Comparison of ENCODE assay signal across 8 cellular contexts in the genomic region with DNA sequence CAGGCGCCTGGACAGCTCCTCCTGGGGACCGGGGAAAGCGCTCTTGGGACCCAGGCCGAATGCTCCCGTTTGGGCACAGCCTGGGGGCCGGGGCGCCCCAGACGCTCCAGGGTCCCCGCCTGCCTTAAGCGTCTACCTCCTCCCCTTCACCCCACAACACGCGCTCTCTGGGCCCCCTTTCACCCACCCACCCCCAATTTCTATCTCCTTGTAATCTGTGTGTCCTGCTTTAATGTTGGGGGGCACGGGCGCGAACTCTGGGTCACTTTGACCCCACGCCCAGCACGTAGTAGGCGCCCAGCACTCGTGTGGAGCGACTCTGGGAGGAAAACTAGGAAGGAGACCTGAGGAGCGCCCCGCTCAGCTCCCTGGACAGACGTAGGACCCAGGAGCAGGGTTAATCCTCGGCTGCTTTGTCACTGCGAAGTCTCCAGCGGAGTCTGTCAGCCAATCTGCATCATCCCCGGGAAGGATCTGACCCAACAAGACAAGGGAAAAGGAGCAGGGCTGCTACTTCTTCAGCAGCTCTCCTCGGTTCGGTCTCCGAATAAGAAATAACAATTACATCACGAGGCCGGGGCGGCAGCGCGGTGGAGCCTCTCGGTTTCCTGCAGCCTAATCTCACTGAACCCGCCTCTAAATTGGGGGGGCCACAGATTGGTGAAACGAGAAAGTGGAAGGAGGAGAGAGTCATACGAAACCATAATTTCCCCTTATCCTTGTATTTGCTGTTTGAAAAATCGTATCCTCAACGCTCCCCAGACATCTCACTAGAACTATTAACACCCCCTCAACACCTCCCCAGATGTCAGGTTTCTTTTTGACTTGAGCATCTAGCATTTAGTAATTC. TPM values are rescaled to one million over a fixed set of nuclear protein-coding genes. Genes with fewer than 3 reads are reported as not detected.
DNase-seq lines count a peak whose midpoint lies in the region; ATAC-seq and TF ChIP-seq lines count a peak whose summit lies in the region.

No MANE protein-coding gene starts in this region.

- CTCF ChIA-PET in OCI-LY7 (lab: Charles Lee; ENCODE audit: unreplicated experiment) = interaction anchor here (0.6 kb wide), 1 partner anchor 629 kb away, joined by 3 read pairs; no protein-coding TSS in a partner anchor

- no peaks in the 10 kb centered on the region for H3K9me3 ChIP-seq in OCI-LY7 (ENCODE audit: low read length)

- no peak for TF ChIP-seq CTCF in HFFc6 (IDR thresholded peaks at IDR 0.05)
- no peak for TF ChIP-seq CTCF in OCI-LY7 (conservative IDR thresholded peaks at IDR 0.05; ENCODE audit: low read length)

- no peaks in the 10 kb centered on the region for H3K36me3 ChIP-seq in OCI-LY7 (ENCODE audit: insufficient read depth, low read length)

- TF ChIP-seq POLR2A in erythroblast (IDR thresholded peaks at IDR 0.05; ENCODE audit: low read length) = peak; percentile 80

- DNase-seq in COLO668 (lab: John Stamatoyannopoulos, UW; ENCODE audit: unreplicated experiment) (peak; percentile 35), HFFc6 (peak; percentile 85), OCI-LY7 (ENCODE audit: low spot score) (no peak), erythroblast (lab: John Stamatoyannopoulos, UW) (peak; percentile 87), mucosa of gallbladder (ENCODE audit: low spot score) (peak; percentile 80)
- peak; percentile 82 for DNase-seq in activated T-cell treated with anti-CD3 and anti-CD28 coated beads, Interleukin-2, amount 50 U/mL, for 24 hours
- DNase-seq in stimulated activated CD8-positive, alpha-beta memory T cell treated with anti-CD3 and anti-CD28 coated beads, Interleukin-2, amount 100 ng/mL, for 1 hour (ENCODE audit: low read depth in 2 of 2) = peak; percentile 50 to 57

- peak overlapping the region; percentile 88 for H3K27ac Mint-ChIP-seq in HFFc6
- H3K27ac Mint-ChIP-seq in activated T-cell treated with anti-CD3 and anti-CD28 coated beads, Interleukin-2, amount 50 U/mL, for 24 hours = peak overlapping the region; percentile 95

- POLR2A ChIA-PET in OCI-LY7 (lab: Charles Lee) = no interaction called here

- H4K20me1 ChIP-seq in OCI-LY7 (ENCODE audit: insufficient read depth, low read length) = no peaks in the 10 kb centered on the region

- peak overlapping the region; percentile 95 for H3K4me3 Mint-ChIP-seq in HFFc6
- H3K4me3 Mint-ChIP-seq in activated T-cell treated with anti-CD3 and anti-CD28 coated beads, Interleukin-2, amount 50 U/mL, for 24 hours = peak overlapping the region; percentile 90

- H3K27ac ChIP-seq in OCI-LY7 (ENCODE audit: low read depth, low read length, poor library complexity, severe bottlenecking) = no peak overlapping the region

- H3K4me1 ChIP-seq in OCI-LY7 (ENCODE audit: insufficient read depth, low read length, poor library complexity, severe bottlenecking) = no peaks in the 10 kb centered on the region

- H3K27me3 Mint-ChIP-seq in HFFc6 (ENCODE audit: insufficient read depth) = no peaks in the 10 kb centered on the region; the same call in 1 of the 2 replicates
- no peaks in the 10 kb centered on the region for H3K27me3 Mint-ChIP-seq in activated T-cell treated with anti-CD3 and anti-CD28 coated beads, Interleukin-2, amount 50 U/mL, for 24 hours

- intact Hi-C loops in OCI-LY7 (cut with micrococcal nuclease; ENCODE audit: unreplicated experiment) = no loop called here

- no peaks in the 10 kb centered on the region; the same call in 1 of the 2 replicates for H3K9me3 Mint-ChIP-seq in HFFc6
- H3K9me3 Mint-ChIP-seq in activated T-cell treated with anti-CD3 and anti-CD28 coated beads, Interleukin-2, amount 50 U/mL, for 24 hours = no peaks in the 10 kb centered on the region

- no peak overlapping the region for H3K4me3 ChIP-seq in OCI-LY7 (ENCODE audit: low read depth, low read length, poor library complexity, severe bottlenecking)

- H3K4me1 Mint-ChIP-seq in HFFc6 (ENCODE audit: low read depth) = peaks cover 23% of the 10 kb centered on the region
- peaks cover 39% of the 10 kb centered on the region for H3K4me1 Mint-ChIP-seq in activated T-cell treated with anti-CD3 and anti-CD28 coated beads, Interleukin-2, amount 50 U/mL, for 24 hours (ENCODE audit: low read depth)

- ATAC-seq in HG03457 (IDR thresholded peaks at IDR 0.05; ENCODE audit: unreplicated experiment) = no peak

- no TSS peak for BruUV-seq in OCI-LY7 (replicated peaks; lab: Mats Ljungman, UMichigan)

- H3K36me3 Mint-ChIP-seq in HFFc6 (ENCODE audit: low read depth) = peaks cover 17% of the 10 kb centered on the region
- H3K36me3 Mint-ChIP-seq in activated T-cell treated with anti-CD3 and anti-CD28 coated beads, Interleukin-2, amount 50 U/mL, for 24 hours (ENCODE audit: low read depth) = peaks cover 12% of the 10 kb centered on the region

- no peaks in the 10 kb centered on the region for H3K79me2 ChIP-seq in OCI-LY7 (ENCODE audit: insufficient read depth, low read depth, low read length)

- 0 out of 2 replicates have a peak overlapping the region, but pooled peaks have one; percentile 31 for H2AFZ ChIP-seq in OCI-LY7 (ENCODE audit: low read length)

- no peak overlapping the region for H3K4me2 ChIP-seq in OCI-LY7 (ENCODE audit: low read length)

- H3K9me2 ChIP-seq in OCI-LY7 (ENCODE audit: insufficient read depth, low read length) = no peaks in the 10 kb centered on the region

RNA-seq across cellular contexts. Expression of gene NRIP1, which starts 0.8 kb away (rescaled TPM):
- 10 to 100 TPM; 39.1 to 56.6 (median 52.3) TPM for total RNA-seq in HFFc6 (2021; fragmentation: NEBNext Ultra II Directional; extraction: Animal tissue kit (Norgen Biotek cat#: 25700))
- total RNA-seq in OCI-LY7 (2014; rRNA removed; shearing (Covaris generic)) = not detected in 2 replicates
- not detected in 2 replicates for total RNA-seq in OCI-LY7 (2022)
- total RNA-seq in mucosa of gallbladder = 34.4 TPM

Comparison
In these comparisons a context has a peak if more than half of its experiments do, and no peak if none do; other contexts are left out.
1. RNA of gene NRIP1, which starts 0.8 kb away (total RNA-seq): 39.1 to 56.6 TPM in HFFc6 and 34.4 TPM in mucosa of gallbladder (single experiment); not detected in OCI-LY7; every median in the first group is over 10 times any median in the second.